In genomic region chr1:32204943-32205361, GRCh38 we compare ENCODE assay signal across 8 cellular contexts. TPM values are rescaled to one million over a fixed set of nuclear protein-coding genes. Genes with fewer than 3 reads are reported as not detected.
A peak's percentile ranks its signal among the peaks of the same experiment; 100 is the strongest.
DNase-seq lines count a peak whose midpoint lies in the region; ATAC-seq and TF ChIP-seq lines count a peak whose summit lies in the region.

No MANE protein-coding gene starts in this region.

- H2AFZ ChIP-seq in MM.1S (ENCODE audit: low read length): peak overlapping the region; percentile 93

- no peaks in the 10 kb centered on the region for H3K9me3 ChIP-seq in BLaER1
- no peaks in the 10 kb centered on the region for H3K9me3 ChIP-seq in MM.1S (replicated peaks; ENCODE audit: insufficient read depth, low read length)

- H3K27ac Mint-ChIP-seq in natural killer cell: peak overlapping the region; percentile 93 to 98

- DNase-seq in MM.1S (no peak), dorsolateral prefrontal cortex (peak in 3 of 10 donors; percentile 10 to 38 (median 26)), natural killer cell (no peak), midbrain (lab: John Stamatoyannopoulos, UW) (no peak), glomerular visceral epithelial cell (ENCODE audit: extremely low spot score) (no peak), SW480 (ENCODE audit: low spot score) (no peak), cerebellum (ENCODE audit: low spot score) (no peak)

- H3K36me3 Mint-ChIP-seq in natural killer cell: no peaks in the 10 kb centered on the region

- intact Hi-C loops in dorsolateral prefrontal cortex (cut with DNase I) (no loop called here), natural killer cell (cut with micrococcal nuclease) (loop anchor here (5.0 kb wide), 1 partner anchor 207 kb away; no protein-coding TSS in a partner anchor)

- no peak overlapping the region for H3K27ac ChIP-seq in BLaER1
- H3K27ac ChIP-seq in MM.1S (ENCODE audit: low read length): no peak overlapping the region
- peak overlapping the region in 50 of 59 donors; percentile 2 to 92 (median 79) for H3K27ac ChIP-seq in dorsolateral prefrontal cortex

- H3K9ac ChIP-seq in BLaER1 (peak overlapping the region; percentile 89), MM.1S (ENCODE audit: low read length) (peak overlapping the region; percentile 93; the same call in 1 of the 2 replicates)

- no peaks in the 10 kb centered on the region for H3K9me2 ChIP-seq in MM.1S (replicated peaks; ENCODE audit: insufficient read depth, low read length)

- no peak for TF ChIP-seq CTCF in MM.1S (IDR thresholded peaks at IDR 0.05; ENCODE audit: low read length)
- no peak for TF ChIP-seq CTCF in dorsolateral prefrontal cortex (IDR thresholded peaks at IDR 0.05 in 54 of 56, conservative IDR thresholded peaks at IDR 0.05 in 2 of 56; ENCODE audit: low read depth in 1 of 56, partially characterized antibody in 56 of 56)
- TF ChIP-seq CTCF in natural killer cell (IDR thresholded peaks at IDR 0.05): no peak

- H3K27me3 ChIP-seq in BLaER1: no peaks in the 10 kb centered on the region
- H3K27me3 ChIP-seq in MM.1S (replicated peaks; ENCODE audit: insufficient read depth, low read length): 0 out of 2 replicates have a peak, but pooled peaks cover 3% of the 10 kb centered on the region
- no peaks in the 10 kb centered on the region for H3K27me3 ChIP-seq in dorsolateral prefrontal cortex

- H3K4me1 ChIP-seq in BLaER1 (peaks cover 58% of the 10 kb centered on the region), MM.1S (ENCODE audit: low read length) (peaks cover 28% of the 10 kb centered on the region)

- H4K20me1 ChIP-seq in BLaER1 (no peaks in the 10 kb centered on the region), MM.1S (ENCODE audit: insufficient read depth, low read length) (peaks cover 1% of the 10 kb centered on the region; the same call in 1 of the 2 replicates)

- no peaks in the 10 kb centered on the region for H3K9me3 Mint-ChIP-seq in natural killer cell

- H3K4me3 ChIP-seq in BLaER1: peak overlapping the region; percentile 88
- peak overlapping the region; percentile 89 for H3K4me3 ChIP-seq in MM.1S (ENCODE audit: low read length)
- peak overlapping the region; percentile 52 to 92 (median 79) for H3K4me3 ChIP-seq in dorsolateral prefrontal cortex

- no peak for ATAC-seq in natural killer cell

- no peaks in the 10 kb centered on the region for H3K27me3 Mint-ChIP-seq in natural killer cell (ENCODE audit: low read depth in 2 of 2)

- peaks cover 10% of the 10 kb centered on the region for H3F3A ChIP-seq in MM.1S (ENCODE audit: insufficient read depth, low read length)

- peaks cover 9% of the 10 kb centered on the region for H3K79me2 ChIP-seq in MM.1S (ENCODE audit: low read length)

- H3K36me3 ChIP-seq in BLaER1: peaks cover 22% of the 10 kb centered on the region; the same call in 1 of the 2 replicates
- H3K36me3 ChIP-seq in MM.1S (replicated peaks; ENCODE audit: insufficient read depth, low read length): no peaks in the 10 kb centered on the region

- H3K4me1 Mint-ChIP-seq in natural killer cell: peaks cover 37 to 52% of the 10 kb centered on the region in 2 donors

- peak overlapping the region; percentile 85 for H3K4me3 Mint-ChIP-seq in natural killer cell

- H3K4me2 ChIP-seq in BLaER1: peak overlapping the region; percentile 99
- peak overlapping the region; percentile 100 for H3K4me2 ChIP-seq in MM.1S (ENCODE audit: low read depth, low read length)

RNA-seq across cellular contexts. Expression of gene IQCC, which starts 0.5 kb away (rescaled TPM):
- total RNA-seq in dorsolateral prefrontal cortex (1 to 10 TPM; 2.6 to 6.6 (median 4.1) TPM), natural killer cell (1 to 10 TPM; 1.8 to 3.5 (median 3.3) TPM), cerebellum (3.1 TPM)

RNA-seq across cellular contexts. Expression of gene DCDC2B, which starts 3.9 kb away (rescaled TPM):
- total RNA-seq in dorsolateral prefrontal cortex (under 1 TPM in 2 of 120 experiments, not detected in 118; 0.35 to 0.43 TPM), natural killer cell (not detected), cerebellum (not detected)

RNA-seq across cellular contexts. Expression of gene CCDC28B, which starts 4.6 kb away (rescaled TPM):
- total RNA-seq in dorsolateral prefrontal cortex (10 to 100 TPM in 96 of 120 experiments, 1 to 10 TPM in 24; 5.1 to 21.3 (median 11.9) TPM), natural killer cell (10 to 100 TPM; 19.3 to 30.6 (median 19.8) TPM), cerebellum (13.4 TPM)

RNA-seq across cellular contexts. Expression of gene TMEM234, which starts 17.2 kb away (rescaled TPM):
- total RNA-seq in dorsolateral prefrontal cortex (10 to 100 TPM; 16.0 to 39.7 (median 25.8) TPM), natural killer cell (10 to 100 TPM; 22.2 to 27.1 (median 24.7) TPM), cerebellum (22.2 TPM)

RNA-seq across cellular contexts. Expression of gene EIF3I, which starts 17.3 kb away (rescaled TPM):
- total RNA-seq in dorsolateral prefrontal cortex (100 to 1,000 TPM in 37 of 120 experiments, 10 to 100 TPM in 83; 71.7 to 128 (median 95.7) TPM), natural killer cell (100 to 1,000 TPM; 107 to 126 (median 110) TPM), cerebellum (64.5 TPM)

Comparison
In these comparisons a context has a peak if more than half of its experiments do, and no peak if none do; other contexts are left out.
1. H3K27ac ChIP-seq: peak in dorsolateral prefrontal cortex (50 of 59); none in BLaER1 (single experiment) and MM.1S (single experiment).
2. Peak in every context shown above with its lines, with median percentiles within 50 percentile points of each other: H3K4me3 ChIP-seq.